Comparison of ENCODE assay signal across 16 cellular contexts in the genomic region with DNA sequence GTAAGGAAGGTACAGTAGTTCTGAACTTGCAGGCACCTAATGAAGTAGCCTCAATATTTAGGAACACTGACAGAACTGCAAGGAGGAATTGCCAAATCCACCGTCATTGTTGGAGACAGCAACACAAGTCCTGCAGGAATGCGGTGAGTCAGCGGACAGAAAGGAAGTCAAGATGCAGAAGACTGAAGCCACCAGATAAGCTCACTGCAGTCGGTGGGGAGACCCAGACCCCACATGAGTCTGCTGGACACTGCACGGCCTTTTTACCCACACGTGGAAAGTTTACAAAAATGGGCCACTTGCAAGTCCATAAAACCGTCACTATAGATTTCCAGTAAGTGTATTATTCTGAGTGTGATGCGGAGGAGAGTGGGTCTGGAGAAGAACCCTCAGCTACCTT.
DNase-seq lines count a peak whose midpoint lies in the region; TF ChIP-seq lines count a peak whose summit lies in the region.
"Had no signal": no experiment of that assay in that cellular context is flagged by ENCODE, and none has a peak within 500 bp of the region (broad histone marks: within the 10 kb centered on the region; RNA-seq: fewer than 3 reads in every experiment).

No MANE protein-coding gene starts in this region.

- no peaks in the 10 kb centered on the region for H3K36me3 Mint-ChIP-seq in endodermal cell (ENCODE audit: low read depth)
- H3K36me3 Mint-ChIP-seq in CD8-positive, alpha-beta memory T cell, result peaks cover 0 to 7% (median 0%) of the 10 kb centered on the region in 3 donors

- whole genome bisulfite sequencing in endodermal cell (ENCODE audit: insufficient coverage in 1 of 2, insufficient read length in 1 of 2), 2 experiments, result 90 to 93% methylated on average over 6 to 8 of the region's 8 CpGs
- 88 to 91% (median 89%) methylated on average over 8 of the region's 8 CpGs for WGBS in stomach, 5 donors

- H3K9me3 ChIP-seq in endodermal cell (ENCODE audit: control insufficient read depth, low read length) (peaks cover 29% of the 10 kb centered on the region), stomach (peaks cover 2 to 41% (median 19%) of the 10 kb centered on the region in 4 donors)
- H3K9me3 ChIP-seq in CD8-positive, alpha-beta memory T cell (ENCODE audit: low read length), result no peaks in the 10 kb centered on the region

- intact Hi-C loops in stomach (cut with DNase I; ENCODE audit: low total_unique reads), result no loop called here

- H3K4me3 Mint-ChIP-seq in endodermal cell, result no peak overlapping the region
- no peak overlapping the region for H3K4me3 Mint-ChIP-seq in CD8-positive, alpha-beta memory T cell
- H3K4me3 Mint-ChIP-seq: H9 had no signal

- POLR2A ChIA-PET in CD8-positive, alpha-beta memory T cell (lab: Charles Lee), result no interaction called here

- H3K27me3 ChIP-seq in endodermal cell (ENCODE audit: control insufficient read depth, insufficient read depth, low read length, poor library complexity, severe bottlenecking), result no peaks in the 10 kb centered on the region
- H3K27me3 ChIP-seq in stomach, result peaks cover 0 to 16% (median 0%) of the 10 kb centered on the region in 3 donors
- no peaks in the 10 kb centered on the region for H3K27me3 ChIP-seq in CD8-positive, alpha-beta memory T cell (ENCODE audit: insufficient read depth, low read length, poor library complexity, severe bottlenecking)

- H3K4me1 Mint-ChIP-seq in endodermal cell, result peaks cover 4% of the 10 kb centered on the region
- no peaks in the 10 kb centered on the region for H3K4me1 Mint-ChIP-seq in CD8-positive, alpha-beta memory T cell

- TF ChIP-seq EP300 in stomach (IDR thresholded peaks at IDR 0.05), result no peak

- CTCF ChIA-PET in CD8-positive, alpha-beta memory T cell (lab: Charles Lee), result no interaction called here

- no peak overlapping the region for H3K27ac ChIP-seq in endodermal cell (ENCODE audit: low read depth, low read length)
- no peak overlapping the region for H3K27ac ChIP-seq in stomach
- H3K27ac ChIP-seq in CD8-positive, alpha-beta memory T cell (ENCODE audit: low read depth, low read length), result no peak overlapping the region

- TF ChIP-seq POLR2A in stomach (IDR thresholded peaks at IDR 0.05), result no peak

- DNase-seq in A172 (ENCODE audit: low spot score) (peak; percentile 2), ELF-1 (ENCODE audit: low read depth, low spot score) (peak; percentile 35), endodermal cell (peak; percentile 45), stomach (peak; percentile 15), T1000 (lab: John Stamatoyannopoulos, UW) (no peak), OCI-M2 (lab: John Stamatoyannopoulos, UW; ENCODE audit: unreplicated experiment) (no peak)
- DNase-seq in CD8-positive, alpha-beta memory T cell, result no peak
- DNase-seq: C1 segment of cervical spinal cord, H9, NCI-H1092 treated with DMSO at 0.1 percent for 48 hours, NCI-H146, NCI-H2029 treated with DMSO at 0.1 percent for 48 hours, NCI-H2171 treated with DMSO at 0.1 percent for 48 hours, NCI-H446 treated with DMSO at 0.1 percent for 48 hours, Right ventricle myocardium superior had no signal

- no peak overlapping the region for H3K9ac ChIP-seq in endodermal cell (ENCODE audit: extremely low read depth, low read length, poor library complexity, severe bottlenecking)

- TF ChIP-seq CTCF in endodermal cell (conservative IDR thresholded peaks at IDR 0.05) (no peak), stomach (IDR thresholded peaks at IDR 0.05) (no peak)

- H3K4me1 ChIP-seq in endodermal cell (ENCODE audit: control insufficient read depth, insufficient read depth, low read length) (peaks cover 4% of the 10 kb centered on the region), stomach (no peaks in the 10 kb centered on the region)
- H3K4me1 ChIP-seq in CD8-positive, alpha-beta memory T cell (ENCODE audit: insufficient read depth, low read length), result no peaks in the 10 kb centered on the region

- peaks cover 26% of the 10 kb centered on the region for H3K9me3 Mint-ChIP-seq in endodermal cell
- peaks cover 12 to 24% (median 18%) of the 10 kb centered on the region in 5 donors for H3K9me3 Mint-ChIP-seq in CD8-positive, alpha-beta memory T cell

- H3K36me3 ChIP-seq in endodermal cell (ENCODE audit: control insufficient read depth, insufficient read depth, low read length) (no peaks in the 10 kb centered on the region), stomach (no peaks in the 10 kb centered on the region)
- no peaks in the 10 kb centered on the region for H3K36me3 ChIP-seq in CD8-positive, alpha-beta memory T cell (ENCODE audit: insufficient read depth, low read length)

- H3K4me3 ChIP-seq in endodermal cell (ENCODE audit: low read length) (peak overlapping the region; percentile 65), stomach (no peak overlapping the region)
- H3K4me3 ChIP-seq in CD8-positive, alpha-beta memory T cell (ENCODE audit: low read length), result no peak overlapping the region
- H3K4me3 ChIP-seq: K562 had no signal

- H3K27ac Mint-ChIP-seq in endodermal cell, result no peak overlapping the region
- no peak overlapping the region for H3K27ac Mint-ChIP-seq in CD8-positive, alpha-beta memory T cell
- H3K27ac Mint-ChIP-seq: H9 had no signal

- peaks cover 2% of the 10 kb centered on the region for H3K27me3 Mint-ChIP-seq in endodermal cell (ENCODE audit: insufficient read depth)
- peaks cover under 1 to 3% of the 10 kb centered on the region in 2 donors for H3K27me3 Mint-ChIP-seq in CD8-positive, alpha-beta memory T cell

Comparison
In these comparisons a context has a peak if more than half of its experiments do, and no peak if none do; other contexts are left out.
1. DNase-seq: peak in A172 (single experiment), ELF-1 (single experiment), endodermal cell (single experiment) and stomach (single experiment); none in T1000 (single experiment), CD8-positive, alpha-beta memory T cell (0 of 5) and OCI-M2 (single experiment).